ENCODE assay signal across 8 cellular contexts in the genomic region with DNA sequence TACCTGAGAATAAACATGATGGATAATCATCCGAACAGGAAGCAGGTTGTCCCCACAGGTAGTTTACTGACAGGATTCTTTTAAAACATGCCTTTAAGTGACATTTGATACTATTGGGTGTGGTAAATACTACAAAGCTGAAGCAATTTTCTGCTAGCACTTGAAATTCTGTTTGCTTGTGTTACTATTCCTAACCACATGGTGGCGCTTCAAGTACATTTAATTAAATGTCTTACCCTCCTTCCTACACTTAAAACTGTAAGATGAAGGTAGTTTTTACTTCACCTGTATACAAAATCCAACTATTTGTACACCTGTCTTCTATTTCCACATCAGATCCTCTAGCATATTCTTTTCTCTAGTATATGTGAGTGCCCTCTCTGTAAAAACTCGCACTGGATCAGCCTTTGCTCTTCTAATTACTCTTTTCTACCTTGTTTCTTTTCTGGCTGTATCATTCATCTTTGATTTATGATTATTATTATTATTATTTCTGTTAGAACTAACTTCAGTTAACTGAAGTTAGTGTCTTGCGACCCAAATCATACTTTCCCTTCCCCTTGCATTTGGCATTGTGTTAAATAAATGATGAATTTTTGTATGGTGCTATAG. TPM values are rescaled to one million over a fixed set of nuclear protein-coding genes. Genes with fewer than 3 reads are reported as not detected.
DNase-seq lines count a peak whose midpoint lies in the region; ATAC-seq and TF ChIP-seq lines count a peak whose summit lies in the region.

No MANE protein-coding gene starts in this region.

- no peak overlapping the region for H3K14ac ChIP-seq in trophoblast cell (ENCODE audit: low read length)

- no peak overlapping the region for H2BK12ac ChIP-seq in trophoblast cell (ENCODE audit: low read length)

- H3K27ac ChIP-seq in esophagus squamous epithelium (no peak overlapping the region), trophoblast cell (ENCODE audit: low read depth, low read length) (no peak overlapping the region)

- H3K36me3 ChIP-seq in esophagus squamous epithelium (peaks cover 4 to 75% (median 12%) of the 10 kb centered on the region in 3 donors), trophoblast cell (ENCODE audit: control insufficient read depth in 1 of 2, insufficient read depth in 2 of 2, low read length in 2 of 2) (peaks cover 2 to 6% of the 10 kb centered on the region in 2 experiments)

- 42% methylated on average over 4 of the region's 4 CpGs for WGBS in esophagus squamous epithelium, 2 donors
- WGBS in trophoblast cell (ENCODE audit: extremely low coverage, insufficient coverage, insufficient read length) = no CpG with 5 or more reads among the region's 4 CpGs

- H3K4me3 Mint-ChIP-seq in stimulated activated memory B cell treated with anti-CD40 and anti-IgM and Interleukin-4, amounts not matched to agents 10 μg/mL and 1 μg/mL and 100 μg/mL, for 72 hours = no peak overlapping the region

- no peak for TF ChIP-seq EP300 in Ishikawa (IDR thresholded peaks at IDR 0.05; ENCODE audit: borderline replicate concordance)

- no peaks in the 10 kb centered on the region for H3K79me1 ChIP-seq in trophoblast cell (ENCODE audit: low read length)

- H2AK5ac ChIP-seq in trophoblast cell (ENCODE audit: low read length) = no peak overlapping the region

- no peak overlapping the region for H3K4me3 ChIP-seq in esophagus squamous epithelium
- no peak overlapping the region for H3K4me3 ChIP-seq in trophoblast cell (ENCODE audit: low read depth, low read length)

- peak; percentile 60 for DNase-seq in SIG-M5 treated with dmso at 0.1 percent for 504 hours (lab: John Stamatoyannopoulos, UW; ENCODE audit: unreplicated experiment)
- no peak for DNase-seq in SIG-M5 (lab: John Stamatoyannopoulos, UW)
- peak; percentile 46 for DNase-seq in SK-N-DZ (ENCODE audit: low spot score)
- DNase-seq in esophagus squamous epithelium (lab: John Stamatoyannopoulos, UW) = no peak
- peak; percentile 22 to 84 for DNase-seq in trophoblast cell
- DNase-seq in activated CD4-positive, alpha-beta T cell treated with anti-CD3 and anti-CD28 coated beads for 48 hours = no peak

- no peak overlapping the region for H2BK120ac ChIP-seq in trophoblast cell (ENCODE audit: insufficient read depth, low read length, poor library complexity)

- H3K9me3 Mint-ChIP-seq in stimulated activated memory B cell treated with anti-CD40 and anti-IgM and Interleukin-4, amounts not matched to agents 10 μg/mL and 1 μg/mL and 100 μg/mL, for 72 hours = no peaks in the 10 kb centered on the region

- no peak overlapping the region for H3K27ac Mint-ChIP-seq in stimulated activated memory B cell treated with anti-CD40 and anti-IgM and Interleukin-4, amounts not matched to agents 10 μg/mL and 1 μg/mL and 100 μg/mL, for 72 hours

- peak; percentile 33 to 78 (median 65) for TF ChIP-seq CTCF in esophagus squamous epithelium (IDR thresholded peaks at IDR 0.05)

- H3K27me3 ChIP-seq in esophagus squamous epithelium (no peaks in the 10 kb centered on the region), trophoblast cell (ENCODE audit: insufficient read depth, low read length) (no peaks in the 10 kb centered on the region)

- intact Hi-C loops in esophagus squamous epithelium (cut with DNase I) = no loop called here

- no peak overlapping the region for H2BK5ac ChIP-seq in trophoblast cell (ENCODE audit: low read depth, low read length, poor library complexity)

- H3K9me3 ChIP-seq in esophagus squamous epithelium = no peaks in the 10 kb centered on the region
- no peaks in the 10 kb centered on the region for H3K9me3 ChIP-seq in trophoblast cell (ENCODE audit: insufficient read depth, low read depth, low read length)

- no peak overlapping the region for H4K12ac ChIP-seq in trophoblast cell (ENCODE audit: low read depth, low read length)

- peak; percentile 58 for TF ChIP-seq RAD21 in Ishikawa (IDR thresholded peaks at IDR 0.05; ENCODE audit: low read depth)

- H2AFZ ChIP-seq in trophoblast cell (ENCODE audit: insufficient read depth, low read length, poor library complexity) = no peak overlapping the region

- no peak overlapping the region for H4K91ac ChIP-seq in trophoblast cell (ENCODE audit: low read depth, low read length)

- peaks cover 23% of the 10 kb centered on the region for H3K4me1 Mint-ChIP-seq in stimulated activated memory B cell treated with anti-CD40 and anti-IgM and Interleukin-4, amounts not matched to agents 10 μg/mL and 1 μg/mL and 100 μg/mL, for 72 hours

- H3K9ac ChIP-seq in trophoblast cell (ENCODE audit: low read length) = no peak overlapping the region

- H3K23ac ChIP-seq in trophoblast cell (ENCODE audit: low read length) = no peak overlapping the region

- H3K27me3 Mint-ChIP-seq in stimulated activated memory B cell treated with anti-CD40 and anti-IgM and Interleukin-4, amounts not matched to agents 10 μg/mL and 1 μg/mL and 100 μg/mL, for 72 hours = no peaks in the 10 kb centered on the region

- peaks cover 34% of the 10 kb centered on the region for H3K36me3 Mint-ChIP-seq in stimulated activated memory B cell treated with anti-CD40 and anti-IgM and Interleukin-4, amounts not matched to agents 10 μg/mL and 1 μg/mL and 100 μg/mL, for 72 hours

- H3K4me2 ChIP-seq in trophoblast cell (ENCODE audit: low read length) = no peak overlapping the region

- no peaks in the 10 kb centered on the region for H3K79me2 ChIP-seq in trophoblast cell (ENCODE audit: control insufficient read depth, insufficient read depth, low read length, poor library complexity)

- TF ChIP-seq POLR2A in esophagus squamous epithelium (IDR thresholded peaks at IDR 0.05) = no peak

- no peak overlapping the region for H3K4ac ChIP-seq in trophoblast cell (ENCODE audit: low read depth, low read length)

- no peak for ATAC-seq in stimulated activated memory B cell treated with anti-CD40 and anti-IgM and Interleukin-4, amounts not matched to agents 10 μg/mL and 1 μg/mL and 100 μg/mL, for 72 hours

- H3K18ac ChIP-seq in trophoblast cell (ENCODE audit: low read length) = no peak overlapping the region

- no peak overlapping the region for H4K8ac ChIP-seq in trophoblast cell (ENCODE audit: low read depth, low read length)

- H3K4me1 ChIP-seq in esophagus squamous epithelium = no peaks in the 10 kb centered on the region
- no peaks in the 10 kb centered on the region for H3K4me1 ChIP-seq in trophoblast cell (ENCODE audit: control insufficient read depth in 1 of 2, insufficient read depth in 2 of 2, low read length in 2 of 2)

TF ChIP-seq in Ishikawa, 13 proteins besides CTCF, POLR2A, EP300 and RAD21:
- TF ChIP-seq, protein P1, sequence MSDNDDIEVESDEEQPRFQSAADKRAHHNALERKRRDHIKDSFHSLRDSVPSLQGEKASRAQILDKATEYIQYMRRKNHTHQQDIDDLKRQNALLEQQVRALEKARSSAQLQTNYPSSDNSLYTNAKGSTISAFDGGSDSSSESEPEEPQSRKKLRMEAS (IDR thresholded peaks at IDR 0.05) = no peak
- TF ChIP-seq NFIC (IDR thresholded peaks at IDR 0.05) (no peak), FOXM1 (IDR thresholded peaks at IDR 0.05; ENCODE audit: borderline replicate concordance, low read depth) (no peak), EGR1 (IDR thresholded peaks at IDR 0.05) (no peak), ZBTB7A (IDR thresholded peaks at IDR 0.05; ENCODE audit: low read depth) (no peak), TAF1 (IDR thresholded peaks at IDR 0.05; ENCODE audit: low read depth) (no peak), TCF12 (IDR thresholded peaks at IDR 0.05; ENCODE audit: low read depth) (no peak), YY1 (IDR thresholded peaks at IDR 0.05; ENCODE audit: low read depth) (no peak), CEBPB (IDR thresholded peaks at IDR 0.05) (no peak), TEAD4 (IDR thresholded peaks at IDR 0.05) (no peak), CREB1 (IDR thresholded peaks at IDR 0.05; ENCODE audit: low read depth) (no peak)
- TF ChIP-seq, protein P2, sequence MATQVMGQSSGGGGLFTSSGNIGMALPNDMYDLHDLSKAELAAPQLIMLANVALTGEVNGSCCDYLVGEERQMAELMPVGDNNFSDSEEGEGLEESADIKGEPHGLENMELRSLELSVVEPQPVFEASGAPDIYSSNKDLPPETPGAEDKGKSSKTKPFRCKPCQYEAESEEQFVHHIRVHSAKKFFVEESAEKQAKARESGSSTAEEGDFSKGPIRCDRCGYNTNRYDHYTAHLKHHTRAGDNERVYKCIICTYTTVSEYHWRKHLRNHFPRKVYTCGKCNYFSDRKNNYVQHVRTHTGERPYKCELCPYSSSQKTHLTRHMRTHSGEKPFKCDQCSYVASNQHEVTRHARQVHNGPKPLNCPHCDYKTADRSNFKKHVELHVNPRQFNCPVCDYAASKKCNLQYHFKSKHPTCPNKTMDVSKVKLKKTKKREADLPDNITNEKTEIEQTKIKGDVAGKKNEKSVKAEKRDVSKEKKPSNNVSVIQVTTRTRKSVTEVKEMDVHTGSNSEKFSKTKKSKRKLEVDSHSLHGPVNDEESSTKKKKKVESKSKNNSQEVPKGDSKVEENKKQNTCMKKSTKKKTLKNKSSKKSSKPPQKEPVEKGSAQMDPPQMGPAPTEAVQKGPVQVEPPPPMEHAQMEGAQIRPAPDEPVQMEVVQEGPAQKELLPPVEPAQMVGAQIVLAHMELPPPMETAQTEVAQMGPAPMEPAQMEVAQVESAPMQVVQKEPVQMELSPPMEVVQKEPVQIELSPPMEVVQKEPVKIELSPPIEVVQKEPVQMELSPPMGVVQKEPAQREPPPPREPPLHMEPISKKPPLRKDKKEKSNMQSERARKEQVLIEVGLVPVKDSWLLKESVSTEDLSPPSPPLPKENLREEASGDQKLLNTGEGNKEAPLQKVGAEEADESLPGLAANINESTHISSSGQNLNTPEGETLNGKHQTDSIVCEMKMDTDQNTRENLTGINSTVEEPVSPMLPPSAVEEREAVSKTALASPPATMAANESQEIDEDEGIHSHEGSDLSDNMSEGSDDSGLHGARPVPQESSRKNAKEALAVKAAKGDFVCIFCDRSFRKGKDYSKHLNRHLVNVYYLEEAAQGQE (IDR thresholded peaks at IDR 0.05; ENCODE audit: low read depth) = no peak
- TF ChIP-seq, protein P3, sequence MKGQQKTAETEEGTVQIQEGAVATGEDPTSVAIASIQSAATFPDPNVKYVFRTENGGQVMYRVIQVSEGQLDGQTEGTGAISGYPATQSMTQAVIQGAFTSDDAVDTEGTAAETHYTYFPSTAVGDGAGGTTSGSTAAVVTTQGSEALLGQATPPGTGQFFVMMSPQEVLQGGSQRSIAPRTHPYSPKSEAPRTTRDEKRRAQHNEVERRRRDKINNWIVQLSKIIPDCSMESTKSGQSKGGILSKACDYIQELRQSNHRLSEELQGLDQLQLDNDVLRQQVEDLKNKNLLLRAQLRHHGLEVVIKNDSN (IDR thresholded peaks at IDR 0.05) = no peak

RNA-seq across cellular contexts. Expression of a gene that starts 18.4 kb away (rescaled TPM):
- polyA plus RNA-seq in SK-N-DZ (2014; cell fraction: cytosol; rRNA removed) = 59.0 and 65.0 TPM in 2 replicates
- 46.3 and 51.0 TPM in 2 replicates for polyA plus RNA-seq in SK-N-DZ (2014; cell fraction: nucleus; rRNA removed)
- 10 to 100 TPM; 24.6 to 56.0 (median 49.0) TPM for total RNA-seq in esophagus squamous epithelium
- polyA plus RNA-seq in trophoblast cell (2013) = 23.4 and 23.5 TPM in 2 replicates

RNA-seq across cellular contexts. Expression of a gene that starts 30.8 kb away (rescaled TPM):
- 1.5 and 3.5 TPM in 2 replicates for polyA plus RNA-seq in SK-N-DZ (2014; cell fraction: cytosol; rRNA removed)
- polyA plus RNA-seq in SK-N-DZ (2014; cell fraction: nucleus; rRNA removed) = 0.67 and 3.3 TPM in 2 replicates
- total RNA-seq in esophagus squamous epithelium = 1 to 10 TPM in 3 of 4 donors, under 1 TPM in 1; 0.53 to 3.1 (median 1.5) TPM
- polyA plus RNA-seq in trophoblast cell (2013) = 0.65 and 0.93 TPM in 2 replicates

Comparison
In these comparisons a context has a peak if more than half of its experiments do, and no peak if none do; other contexts are left out.
1. DNase-seq: peak in SIG-M5 treated with dmso at 0.1 percent for 504 hours (single experiment), SK-N-DZ (single experiment) and trophoblast cell (2 of 2); none in SIG-M5 (single experiment), esophagus squamous epithelium (single experiment) and activated CD4-positive, alpha-beta T cell treated with anti-CD3 and anti-CD28 coated beads for 48 hours (single experiment).